26 cellular contexts compared by ENCODE assay signal in the genomic region with DNA sequence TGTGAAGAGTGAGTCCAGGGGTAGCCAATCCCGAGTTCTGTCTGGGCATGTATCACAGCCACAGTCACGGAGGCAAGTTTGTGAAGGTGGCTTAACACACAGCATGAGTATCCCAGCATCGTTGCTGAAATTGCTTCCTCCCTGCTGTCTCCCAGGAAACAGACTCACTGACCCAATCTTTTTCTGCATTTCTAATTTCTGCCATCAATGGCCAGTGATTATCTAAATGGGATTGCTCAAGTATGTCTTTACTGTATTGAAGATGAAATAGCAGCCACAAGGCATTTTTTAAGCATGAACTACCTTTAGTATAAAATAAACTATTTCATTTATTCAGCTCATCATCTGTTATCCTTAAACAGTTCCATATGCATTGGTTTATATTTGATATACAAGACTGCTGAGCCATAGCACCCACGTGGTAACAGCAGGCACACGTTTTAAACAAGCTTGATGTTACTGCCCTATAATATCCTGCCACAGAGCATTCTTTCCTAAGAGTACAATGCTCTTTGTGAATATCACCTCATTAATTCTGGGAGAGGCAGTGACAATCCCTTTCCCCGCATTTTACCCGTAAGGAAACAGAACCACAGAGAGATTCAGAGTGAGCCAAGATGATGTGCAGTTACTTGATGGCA.
A peak's percentile ranks its signal among the peaks of the same experiment; 100 is the strongest.
DNase-seq lines count a peak whose midpoint lies in the region; TF ChIP-seq lines count a peak whose summit lies in the region.
"Had no signal": no experiment of that assay in that cellular context is flagged by ENCODE, and none has a peak within 500 bp of the region (broad histone marks: within the 10 kb centered on the region; RNA-seq: fewer than 3 reads in every experiment).

No MANE protein-coding gene starts in this region.

- CTCF ChIA-PET in BJ (lab: Yijun Ruan, JAX), result interaction anchor here (0.7 to 4.0 kb wide), 3 partner anchors 10 to 276 kb away, joined by 3 to 15 read pairs (median 3); no protein-coding TSS in a partner anchor

- H3K27me3 ChIP-seq in BJ (ENCODE audit: control insufficient read depth, insufficient read depth, low read length) (no peaks in the 10 kb centered on the region), MG63 (no peaks in the 10 kb centered on the region)
- H3K27me3 ChIP-seq: BLaER1 treated with 17β-estradiol and CSF1 and Interleukin-3, amounts not matched to agents 10 nM and 100 nM; body of pancreas; colonic mucosa; heart left ventricle had no signal

- no peak overlapping the region for H3K4me3 Mint-ChIP-seq in mesothelial cell of epicardium
- H3K4me3 Mint-ChIP-seq: activated CD4-positive, alpha-beta memory T cell treated with anti-CD3 and anti-CD28 coated beads, Interleukin-2, amount 10 ng/mL, durations not matched to agents 7 days and 5 days; activated naive CD4-positive, alpha-beta T cell treated with anti-CD3 and anti-CD28 coated beads, Interleukin-2, amount 10 ng/mL, durations not matched to agents 7 days and 5 days; activated T-cell treated with anti-CD3 and anti-CD28 coated beads, Interleukin-2, amount 50 U/mL, for 24 hours; IgD-negative memory B cell; natural killer cell; WTC11 had no signal

- DNase-seq in BJ (ENCODE audit: low read depth), result peak; percentile 98
- DNase-seq in MG63, result peak; percentile 30
- peak; percentile 33 for DNase-seq in epithelial cell of prostate (ENCODE audit: low read depth, low spot score)
- no peak for DNase-seq in mesothelial cell of epicardium (ENCODE audit: low spot score in 2 of 2, unreplicated experiment in 2 of 2)
- no peak for DNase-seq in SKM-1 (lab: John Stamatoyannopoulos, UW; ENCODE audit: unreplicated experiment)
- no peak for DNase-seq in SIG-M5 (lab: John Stamatoyannopoulos, UW)
- DNase-seq in activated CD4-positive, alpha-beta T cell treated with anti-CD3 and anti-CD28 coated beads, Interleukin-2, amount 50 U/mL, for 48 hours, result no peak
- DNase-seq in GOT3 (lab: John Stamatoyannopoulos, UW), result no peak
- DNase-seq: activated CD4-positive, alpha-beta memory T cell treated with anti-CD3 and anti-CD28 coated beads, Interleukin-2, amount 10 ng/mL, durations not matched to agents 7 days and 5 days; activated naive CD4-positive, alpha-beta T cell treated with anti-CD3 and anti-CD28 coated beads, Interleukin-2, amount 10 ng/mL, durations not matched to agents 7 days and 5 days; activated T-cell treated with anti-CD3 and anti-CD28 coated beads, Interleukin-2, amount 50 U/mL, for 24 hours; body of pancreas; colonic mucosa; GF-D8; heart left ventricle; islet precursor cell; natural killer cell; NCI-H2029 treated with DMSO at 0.1 percent for 48 hours; Right ventricle myocardium superior; stimulated activated CD4-positive, alpha-beta T cell treated with anti-CD3 and anti-CD28 coated beads, Interleukin-4, amount 100 ng/mL, for 24 hours; T-helper 2 cell had no signal

- peaks cover 17% of the 10 kb centered on the region for H3K9me3 Mint-ChIP-seq in mesothelial cell of epicardium
- H3K9me3 Mint-ChIP-seq: activated CD4-positive, alpha-beta memory T cell treated with anti-CD3 and anti-CD28 coated beads, Interleukin-2, amount 10 ng/mL, durations not matched to agents 7 days and 5 days; activated naive CD4-positive, alpha-beta T cell treated with anti-CD3 and anti-CD28 coated beads, Interleukin-2, amount 10 ng/mL, durations not matched to agents 7 days and 5 days; activated T-cell treated with anti-CD3 and anti-CD28 coated beads, Interleukin-2, amount 50 U/mL, for 24 hours; natural killer cell had no signal

- no peaks in the 10 kb centered on the region for H3K36me3 ChIP-seq in BJ (ENCODE audit: control insufficient read depth, insufficient read depth, low read length)
- H3K36me3 ChIP-seq in MG63, result no peaks in the 10 kb centered on the region
- H3K36me3 ChIP-seq: BLaER1 treated with 17β-estradiol and CSF1 and Interleukin-3, amounts not matched to agents 10 nM and 100 nM; colonic mucosa; heart left ventricle had no signal

- no peak overlapping the region for H3K4me3 ChIP-seq in BJ (ENCODE audit: low read depth, low read length)
- no peak overlapping the region for H3K4me3 ChIP-seq in MG63
- H3K4me3 ChIP-seq: BLaER1 treated with 17β-estradiol and CSF1 and Interleukin-3, amounts not matched to agents 10 nM and 100 nM; body of pancreas; colonic mucosa; heart left ventricle; smooth muscle cell had no signal

- peak overlapping the region; percentile 18 for H3K27ac ChIP-seq in epithelial cell of prostate
- H3K27ac ChIP-seq: BLaER1 treated with 17β-estradiol and CSF1 and Interleukin-3, amounts not matched to agents 10 nM and 100 nM; body of pancreas; colonic mucosa; heart left ventricle had no signal

- H3K36me3 Mint-ChIP-seq in mesothelial cell of epicardium, result peaks cover 7% of the 10 kb centered on the region
- H3K36me3 Mint-ChIP-seq: activated naive CD4-positive, alpha-beta T cell treated with anti-CD3 and anti-CD28 coated beads, Interleukin-2, amount 10 ng/mL, durations not matched to agents 7 days and 5 days; natural killer cell; WTC11 had no signal

- H3K27me3 Mint-ChIP-seq in mesothelial cell of epicardium (ENCODE audit: low read depth), result no peaks in the 10 kb centered on the region
- H3K27me3 Mint-ChIP-seq: IgD-negative memory B cell had no signal

- H3K9me3 ChIP-seq in MG63, result peaks cover 4% of the 10 kb centered on the region
- H3K9me3 ChIP-seq: colonic mucosa had no signal

- no peak for TF ChIP-seq CTCF in BJ (IDR thresholded peaks at IDR 0.05; ENCODE audit: insufficient read depth, low read depth, low read length)
- no peak for TF ChIP-seq CTCF in mesothelial cell of epicardium (IDR thresholded peaks at IDR 0.05; ENCODE audit: unreplicated experiment)

- peak overlapping the region; percentile 20 for H3K27ac Mint-ChIP-seq in mesothelial cell of epicardium
- H3K27ac Mint-ChIP-seq: activated CD4-positive, alpha-beta memory T cell treated with anti-CD3 and anti-CD28 coated beads, Interleukin-2, amount 10 ng/mL, durations not matched to agents 7 days and 5 days; activated naive CD4-positive, alpha-beta T cell treated with anti-CD3 and anti-CD28 coated beads, Interleukin-2, amount 10 ng/mL, durations not matched to agents 7 days and 5 days; activated T-cell treated with anti-CD3 and anti-CD28 coated beads, Interleukin-2, amount 50 U/mL, for 24 hours; IgD-negative memory B cell; natural killer cell; progenitor cell of endocrine pancreas; WTC11 had no signal

- peaks cover 21% of the 10 kb centered on the region for H3K4me1 Mint-ChIP-seq in mesothelial cell of epicardium
- H3K4me1 Mint-ChIP-seq: activated CD4-positive, alpha-beta memory T cell treated with anti-CD3 and anti-CD28 coated beads, Interleukin-2, amount 10 ng/mL, durations not matched to agents 7 days and 5 days; activated naive CD4-positive, alpha-beta T cell treated with anti-CD3 and anti-CD28 coated beads, Interleukin-2, amount 10 ng/mL, durations not matched to agents 7 days and 5 days; IgD-negative memory B cell; natural killer cell had no signal

- POLR2A ChIA-PET in BJ (lab: Charles Lee), result interaction anchor here (0.5 to 3.1 kb wide), 16 partner anchors 20 to 297 kb away, joined by 3 to 36 read pairs (median 3); a partner anchor contains a TSS

Comparison
In these comparisons a context has a peak if more than half of its experiments do, and no peak if none do; other contexts are left out.
1. DNase-seq: peak in BJ (single experiment), MG63 (single experiment) and epithelial cell of prostate (single experiment); none in mesothelial cell of epicardium (0 of 2), SKM-1 (single experiment), SIG-M5 (single experiment), activated CD4-positive, alpha-beta T cell treated with anti-CD3 and anti-CD28 coated beads, Interleukin-2, amount 50 U/mL, for 48 hours (0 of 2) and GOT3 (single experiment).